In the genomic region with DNA sequence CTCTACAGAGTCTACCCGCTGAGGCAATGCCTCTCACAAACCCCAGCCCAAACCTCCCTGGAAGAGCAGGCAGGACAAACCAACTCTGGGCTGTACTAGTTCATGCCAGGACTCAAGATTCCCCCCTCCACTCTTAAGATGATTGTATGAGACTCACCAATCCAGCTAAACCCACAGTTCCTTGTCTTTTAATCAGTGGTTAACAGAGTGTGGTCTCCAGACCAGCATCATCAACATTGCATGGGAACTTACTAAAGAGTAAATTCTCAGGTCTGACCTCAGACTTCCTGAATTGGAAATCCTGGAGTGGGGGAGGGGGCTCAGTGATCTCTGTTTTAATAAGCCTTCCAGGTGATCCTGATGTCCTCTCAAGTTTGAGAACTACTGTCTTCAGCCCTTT, we compare ENCODE assay signal across 25 cellular contexts.
DNase-seq lines count a peak whose midpoint lies in the region; ATAC-seq and TF ChIP-seq lines count a peak whose summit lies in the region.
"Had no signal": no experiment of that assay in that cellular context is flagged by ENCODE, and none has a peak within 500 bp of the region (broad histone marks: within the 10 kb centered on the region; RNA-seq: fewer than 3 reads in every experiment).

No MANE protein-coding gene starts in this region.

- H3K4me3 Mint-ChIP-seq in immature natural killer cell, result peak overlapping the region in 3 of 5 donors; percentile 8 to 55 (median 32)
- H3K4me3 Mint-ChIP-seq: activated CD8-positive, alpha-beta T cell treated with anti-CD3 and anti-CD28 coated beads for 36 hours; activated naive CD8-positive, alpha-beta T cell treated with anti-CD3 and anti-CD28 coated beads, Interleukin-2, amount 50 U/mL, for 24 hours; dendritic cell treated with granulocyte-macrophage colony-stimulating factor and Interleukin-4, amounts not matched to agents 40 ng/mL and 50 ng/mL, for 4 days; HFFc6; nephron had no signal

- H3K9me3 Mint-ChIP-seq in immature natural killer cell, result peaks cover 0 to 1% (median 0%) of the 10 kb centered on the region in 6 donors
- H3K9me3 Mint-ChIP-seq: activated CD8-positive, alpha-beta T cell treated with anti-CD3 and anti-CD28 coated beads for 36 hours; activated naive CD8-positive, alpha-beta T cell treated with anti-CD3 and anti-CD28 coated beads, Interleukin-2, amount 50 U/mL, for 24 hours; dendritic cell treated with granulocyte-macrophage colony-stimulating factor and Interleukin-4, amounts not matched to agents 40 ng/mL and 50 ng/mL, for 4 days; HFFc6; nephron had no signal

- H3K4me1 ChIP-seq in smooth muscle cell (ENCODE audit: low read depth) (no peaks in the 10 kb centered on the region), osteoblast (ENCODE audit: insufficient read depth, low read length) (peaks cover 2% of the 10 kb centered on the region), esophagus squamous epithelium (peaks cover 0 to under 1% (median 0%) of the 10 kb centered on the region in 3 donors)
- H3K4me1 ChIP-seq: pancreas, SJSA1, thyroid gland had no signal

- H3K9me3 ChIP-seq in smooth muscle cell (replicated peaks; ENCODE audit: low read depth) (no peaks in the 10 kb centered on the region), osteoblast (ENCODE audit: low read depth, low read length) (no peaks in the 10 kb centered on the region), esophagus squamous epithelium (no peaks in the 10 kb centered on the region)
- H3K9me3 ChIP-seq: pancreas, SJSA1, thyroid gland had no signal

- H3K27ac ChIP-seq in smooth muscle cell (ENCODE audit: low read depth) (peak overlapping the region; percentile 75), osteoblast (ENCODE audit: low read depth, low read length) (no peak overlapping the region), esophagus squamous epithelium (no peak overlapping the region)
- H3K27ac ChIP-seq: pancreas, SJSA1, thyroid gland had no signal

- no peak overlapping the region for H3K4me2 ChIP-seq in smooth muscle cell
- no peak overlapping the region for H3K4me2 ChIP-seq in osteoblast (ENCODE audit: insufficient read depth, low read length)

- no peak overlapping the region for H3K4me3 ChIP-seq in astrocyte of the spinal cord (ENCODE audit: low read depth, low read length)
- no peak overlapping the region for H3K4me3 ChIP-seq in smooth muscle cell
- H3K4me3 ChIP-seq in osteoblast (ENCODE audit: insufficient read depth, low read length), result no peak overlapping the region
- H3K4me3 ChIP-seq in esophagus squamous epithelium, result no peak overlapping the region
- H3K4me3 ChIP-seq: pancreas, SJSA1, thyroid gland had no signal

- peak overlapping the region in 1 of 6 donors; percentile 18 for H3K27ac Mint-ChIP-seq in immature natural killer cell
- H3K27ac Mint-ChIP-seq: activated CD8-positive, alpha-beta T cell treated with anti-CD3 and anti-CD28 coated beads for 36 hours; activated naive CD8-positive, alpha-beta T cell treated with anti-CD3 and anti-CD28 coated beads, Interleukin-2, amount 50 U/mL, for 24 hours; dendritic cell treated with granulocyte-macrophage colony-stimulating factor and Interleukin-4, amounts not matched to agents 40 ng/mL and 50 ng/mL, for 4 days; HFFc6 had no signal

- peak; percentile 79 for DNase-seq in HT1080 (ENCODE audit: low read depth)
- DNase-seq in astrocyte of the spinal cord (ENCODE audit: low read depth, low spot score), result peak; percentile 56
- DNase-seq in immature natural killer cell, result peak in 1 of 3 donors; percentile 14
- no peak for DNase-seq in smooth muscle cell (lab: John Stamatoyannopoulos, UW; ENCODE audit: unreplicated experiment)
- DNase-seq in COLO829 (ENCODE audit: low spot score), result no peak
- no peak for DNase-seq in osteoblast (ENCODE audit: insufficient read length, low spot score, missing footprints)
- DNase-seq in esophagus squamous epithelium (lab: John Stamatoyannopoulos, UW), result no peak
- DNase-seq: activated CD4-positive, alpha-beta T cell treated with anti-CD3 and anti-CD28 coated beads for 1 hour; activated CD8-positive, alpha-beta T cell treated with anti-CD3 and anti-CD28 coated beads for 36 hours; activated effector memory CD4-positive, alpha-beta T cell treated with Interleukin-2 at 50 U/mL for 16 hours; activated naive CD8-positive, alpha-beta T cell treated with anti-CD3 and anti-CD28 coated beads, Interleukin-2, amount 50 U/mL, for 24 hours; HFFc6; KBM-7; left ventricle myocardium superior; NCI-H146; NCI-H526; pancreas; right cardiac atrium; stimulated activated naive CD8-positive, alpha-beta T cell treated with anti-CD3 and anti-CD28 coated beads, Interleukin-15, Interleukin-2, amounts not matched to agents 100 U/mL and 50 U/mL, for 24 hours; T-helper 1 cell; thyroid gland had no signal

- TF ChIP-seq CTCF in astrocyte of the spinal cord (IDR thresholded peaks at IDR 0.05; ENCODE audit: low read depth, low read length) (no peak), smooth muscle cell (IDR thresholded peaks at IDR 0.05; ENCODE audit: borderline replicate concordance, insufficient read depth, poor library complexity, severe bottlenecking) (no peak), osteoblast (IDR thresholded peaks at IDR 0.05; ENCODE audit: extremely low read depth, low read depth, low read length) (no peak), esophagus squamous epithelium (IDR thresholded peaks at IDR 0.05) (no peak)

- no peak for ATAC-seq in HG03159 (IDR thresholded peaks at IDR 0.05; ENCODE audit: unreplicated experiment)
- ATAC-seq: activated CD8-positive, alpha-beta T cell treated with anti-CD3 and anti-CD28 coated beads for 36 hours; activated naive CD8-positive, alpha-beta T cell treated with anti-CD3 and anti-CD28 coated beads, Interleukin-2, amount 50 U/mL, for 24 hours; left ventricle myocardium superior; pancreas; right cardiac atrium; stimulated activated naive CD8-positive, alpha-beta T cell treated with anti-CD3 and anti-CD28 coated beads, Interleukin-15, Interleukin-2, amounts not matched to agents 100 U/mL and 50 U/mL, for 24 hours had no signal

- H4K20me1 ChIP-seq in smooth muscle cell (ENCODE audit: low read depth) (no peaks in the 10 kb centered on the region), osteoblast (ENCODE audit: insufficient read depth, low read length) (no peaks in the 10 kb centered on the region)

- no peaks in the 10 kb centered on the region for H3K27me3 ChIP-seq in smooth muscle cell (ENCODE audit: low read depth)
- no peaks in the 10 kb centered on the region for H3K27me3 ChIP-seq in osteoblast (ENCODE audit: insufficient read depth, low read length)
- no peaks in the 10 kb centered on the region for H3K27me3 ChIP-seq in esophagus squamous epithelium
- H3K27me3 ChIP-seq: pancreas, SJSA1, thyroid gland had no signal

- H2AFZ ChIP-seq in smooth muscle cell (ENCODE audit: low read depth) (no peak overlapping the region), osteoblast (ENCODE audit: low read length) (no peak overlapping the region)

- no peaks in the 10 kb centered on the region for H3K36me3 ChIP-seq in smooth muscle cell (ENCODE audit: low read depth)
- H3K36me3 ChIP-seq in osteoblast (ENCODE audit: insufficient read depth, low read length), result no peaks in the 10 kb centered on the region
- no peaks in the 10 kb centered on the region for H3K36me3 ChIP-seq in esophagus squamous epithelium
- H3K36me3 ChIP-seq: pancreas, SJSA1, thyroid gland had no signal

- WGBS in smooth muscle cell (ENCODE audit: low lambda C conversion rate), result 89% methylated on average over 1 of the region's 1 CpG
- 83 to 91% methylated on average over 1 of the region's 1 CpG for WGBS in esophagus squamous epithelium, 2 donors

- in situ Hi-C loops in astrocyte of the spinal cord (cut with HindIII; ENCODE audit: low sequenced_read_pairs), result no loop called here

- H3K79me2 ChIP-seq in smooth muscle cell (ENCODE audit: low read depth) (no peaks in the 10 kb centered on the region), osteoblast (ENCODE audit: insufficient read depth, low read length) (no peaks in the 10 kb centered on the region)

- no peaks in the 10 kb centered on the region for H3F3A ChIP-seq in smooth muscle cell (ENCODE audit: low read depth)

- TF ChIP-seq POLR2A in esophagus squamous epithelium (IDR thresholded peaks at IDR 0.05), result no peak

- H3K36me3 Mint-ChIP-seq in immature natural killer cell, result peaks cover 0 to 5% (median 0%) of the 10 kb centered on the region in 3 donors

- peaks cover 1 to 11% (median 4%) of the 10 kb centered on the region in 3 donors for H3K27me3 Mint-ChIP-seq in immature natural killer cell (ENCODE audit: low read depth in 3 of 3)
- H3K27me3 Mint-ChIP-seq: activated naive CD8-positive, alpha-beta T cell treated with anti-CD3 and anti-CD28 coated beads, Interleukin-2, amount 50 U/mL, for 24 hours had no signal

- peaks cover 11 to 26% of the 10 kb centered on the region in 2 donors for H3K4me1 Mint-ChIP-seq in immature natural killer cell
- H3K4me1 Mint-ChIP-seq: activated naive CD8-positive, alpha-beta T cell treated with anti-CD3 and anti-CD28 coated beads, Interleukin-2, amount 50 U/mL, for 24 hours had no signal

- intact Hi-C loops in esophagus squamous epithelium (cut with DNase I), result no loop called here

- no peak overlapping the region for H3K9ac ChIP-seq in smooth muscle cell (ENCODE audit: low read depth)

Comparison
In these comparisons a context has a peak if more than half of its experiments do, and no peak if none do; other contexts are left out.
1. DNase-seq: peak in HT1080 (single experiment) and astrocyte of the spinal cord (single experiment); none in smooth muscle cell (single experiment), COLO829 (single experiment), osteoblast (single experiment) and esophagus squamous epithelium (single experiment).